16 cellular contexts compared by ENCODE assay signal in genomic region chr9:82153032-82153431, GRCh38.
"Had no signal": no experiment of that assay in that cellular context is flagged by ENCODE, and none has a peak within 500 bp of the region (broad histone marks: within the 10 kb centered on the region; RNA-seq: fewer than 3 reads in every experiment).

No MANE protein-coding gene starts in this region.

- H3K4me1 Mint-ChIP-seq: activated naive CD8-positive, alpha-beta T cell treated with anti-CD3 and anti-CD28 coated beads, Interleukin-2, amount 10 ng/mL, durations not matched to agents 7 days and 5 days; naive thymus-derived CD4-positive, alpha-beta T cell; stimulated activated naive CD8-positive, alpha-beta T cell treated with anti-CD3 and anti-CD28 coated beads, Interleukin-15, amount 100 ng/mL, for 72 hours had no signal

- H3K27ac Mint-ChIP-seq: activated naive CD8-positive, alpha-beta T cell treated with anti-CD3 and anti-CD28 coated beads, Interleukin-2, amount 10 ng/mL, durations not matched to agents 7 days and 5 days; dendritic cell treated with granulocyte-macrophage colony-stimulating factor and Interleukin-4, amounts not matched to agents 40 ng/mL and 50 ng/mL, for 4 days; naive thymus-derived CD4-positive, alpha-beta T cell; stimulated activated naive CD8-positive, alpha-beta T cell treated with anti-CD3 and anti-CD28 coated beads, Interleukin-15, amount 100 ng/mL, for 72 hours; type B pancreatic cell had no signal

- H3K4me3 Mint-ChIP-seq: activated naive CD8-positive, alpha-beta T cell treated with anti-CD3 and anti-CD28 coated beads, Interleukin-2, amount 10 ng/mL, durations not matched to agents 7 days and 5 days; dendritic cell treated with granulocyte-macrophage colony-stimulating factor and Interleukin-4, amounts not matched to agents 40 ng/mL and 50 ng/mL, for 4 days; naive thymus-derived CD4-positive, alpha-beta T cell; stimulated activated naive CD8-positive, alpha-beta T cell treated with anti-CD3 and anti-CD28 coated beads, Interleukin-15, amount 100 ng/mL, for 72 hours; type B pancreatic cell had no signal

- DNase-seq: activated naive CD4-positive, alpha-beta T cell; activated naive CD8-positive, alpha-beta T cell treated with anti-CD3 and anti-CD28 coated beads, Interleukin-2, amount 10 ng/mL, durations not matched to agents 7 days and 5 days; activated T-cell treated with anti-CD3 and anti-CD28 coated beads for 4 hours; anterior cingulate cortex; effector memory CD4-positive, alpha-beta T cell; foreskin keratinocyte; glutamatergic neuron; left ventricle myocardium inferior; mucosa of descending colon; naive thymus-derived CD4-positive, alpha-beta T cell; ovary; right lobe of liver; stimulated activated naive CD8-positive, alpha-beta T cell treated with anti-CD3 and anti-CD28 coated beads, Interleukin-15, amount 100 ng/mL, for 72 hours had no signal

- H3K36me3 Mint-ChIP-seq: activated naive CD8-positive, alpha-beta T cell treated with anti-CD3 and anti-CD28 coated beads, Interleukin-2, amount 10 ng/mL, durations not matched to agents 7 days and 5 days; naive thymus-derived CD4-positive, alpha-beta T cell; type B pancreatic cell had no signal

- H3K9me3 Mint-ChIP-seq: dendritic cell treated with granulocyte-macrophage colony-stimulating factor and Interleukin-4, amounts not matched to agents 40 ng/mL and 50 ng/mL, for 4 days; type B pancreatic cell had no signal

- H3K27me3 Mint-ChIP-seq: activated naive CD8-positive, alpha-beta T cell treated with anti-CD3 and anti-CD28 coated beads, Interleukin-2, amount 10 ng/mL, durations not matched to agents 7 days and 5 days; dendritic cell treated with granulocyte-macrophage colony-stimulating factor and Interleukin-4, amounts not matched to agents 40 ng/mL and 50 ng/mL, for 4 days; naive thymus-derived CD4-positive, alpha-beta T cell; stimulated activated naive CD8-positive, alpha-beta T cell treated with anti-CD3 and anti-CD28 coated beads, Interleukin-15, amount 100 ng/mL, for 72 hours; type B pancreatic cell had no signal

- ATAC-seq: activated CD4-positive, CD25-positive, alpha-beta regulatory T cell treated with anti-CD3 and anti-CD28 coated beads, Interleukin-2, amount 50 U/mL, for 24 hours; mucosa of descending colon; naive thymus-derived CD4-positive, alpha-beta T cell; right lobe of liver; stimulated activated naive CD8-positive, alpha-beta T cell treated with anti-CD3 and anti-CD28 coated beads, Interleukin-15, amount 100 ng/mL, for 72 hours had no signal
